1 cellular context compared by ENCODE assay signal in the genomic region with DNA sequence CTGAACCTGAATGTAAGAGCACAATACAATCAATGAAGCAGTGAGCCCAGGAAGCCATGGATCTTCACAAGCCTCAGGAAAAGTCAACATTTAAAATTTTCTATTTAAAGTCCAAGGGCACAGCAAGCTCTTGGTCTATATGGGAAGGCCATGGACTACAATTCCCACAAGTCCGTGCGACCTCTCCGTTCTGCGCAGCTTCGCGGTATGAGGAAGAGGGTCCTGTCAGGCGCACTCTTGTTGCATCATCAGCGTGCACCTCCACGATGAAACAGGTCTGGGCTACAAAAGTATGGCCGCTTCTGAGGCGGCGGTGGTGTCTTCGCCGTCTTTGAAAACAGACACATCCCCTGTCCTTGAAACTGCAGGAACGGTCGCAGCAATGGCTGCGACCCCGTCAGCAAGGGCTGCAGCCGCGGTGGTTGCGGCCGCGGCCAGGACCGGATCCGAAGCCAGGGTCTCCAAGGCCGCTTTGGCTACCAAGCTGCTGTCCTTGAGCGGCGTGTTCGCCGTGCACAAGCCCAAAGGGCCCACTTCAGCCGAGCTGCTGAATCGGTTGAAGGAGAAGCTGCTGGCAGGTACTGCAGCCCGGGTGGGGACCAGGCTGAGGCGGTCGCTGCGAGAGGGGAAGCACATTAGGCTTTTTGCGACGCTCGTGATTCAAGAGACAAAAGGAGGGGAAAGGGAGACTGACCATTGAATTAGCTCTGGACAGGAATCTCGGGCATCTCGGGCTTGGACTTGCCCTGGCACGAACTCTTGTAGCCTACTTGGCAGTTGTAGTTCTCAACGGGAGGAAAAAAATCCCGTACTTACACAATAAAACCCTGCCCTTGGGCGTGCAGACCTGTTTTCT.
TF ChIP-seq lines count a peak whose summit lies in the region.

Gene TRUB1, plus strand, starts transcription at position 234 of the 856 bp plus-strand sequence. Its CDS starts 59 bp downstream, at position 293.

TF ChIP-seq in HCT116, 20 proteins besides CTCF, POLR2A, EP300 and RAD21 (continued from another document):
- TF ChIP-seq ZBTB33 (IDR thresholded peaks at IDR 0.05; ENCODE audit: extremely low read depth, insufficient replicate concordance, low read length) (peak; percentile 83), EZH2 (IDR thresholded peaks at IDR 0.05) (no peak), CBX3 (IDR thresholded peaks at IDR 0.05; ENCODE audit: low read depth) (peak; percentile 95), YY1 (IDR thresholded peaks at IDR 0.05; ENCODE audit: extremely low read depth, insufficient replicate concordance, low read depth, low read length) (peak; percentile 97), JUND (IDR thresholded peaks at IDR 0.05) (no peak), POLR2AphosphoS5 (IDR thresholded peaks at IDR 0.05; ENCODE audit: low read depth, low read length) (peak; percentile 97), TCF7L2 (IDR thresholded peaks at IDR 0.05; ENCODE audit: borderline replicate concordance, extremely low read depth, insufficient read depth, insufficient read length) (peak; percentile 80), ELF1 (IDR thresholded peaks at IDR 0.05; ENCODE audit: borderline replicate concordance, low read depth) (peak; percentile 99), SRF (IDR thresholded peaks at IDR 0.05; ENCODE audit: low read depth) (peak; percentile 97)
